In genomic region chr16:76583466-76583865, GRCh38 we compare ENCODE assay signal across 12 cellular contexts.
DNase-seq lines count a peak whose midpoint lies in the region; ATAC-seq and TF ChIP-seq lines count a peak whose summit lies in the region.
"Had no signal": no experiment of that assay in that cellular context is flagged by ENCODE, and none has a peak within 500 bp of the region (broad histone marks: within the 10 kb centered on the region; RNA-seq: fewer than 3 reads in every experiment).

No MANE protein-coding gene starts in this region.

- no peak overlapping the region for H3K9ac ChIP-seq in endocrine pancreas (ENCODE audit: control insufficient read depth, insufficient read depth, low read length)

- H3K9me3 ChIP-seq in endocrine pancreas (ENCODE audit: control insufficient read depth, low read length) = no peaks in the 10 kb centered on the region
- H3K9me3 ChIP-seq in thyroid gland = no peaks in the 10 kb centered on the region
- H3K9me3 ChIP-seq: A549 had no signal

- H3K4me1 ChIP-seq in endocrine pancreas (ENCODE audit: control insufficient read depth, insufficient read depth, low read length) (no peaks in the 10 kb centered on the region), thyroid gland (no peaks in the 10 kb centered on the region)
- H3K4me1 ChIP-seq: A549, SJSA1 had no signal

- peak; percentile 27 for ATAC-seq in Right ventricle myocardium superior (ENCODE audit: poor library complexity)
- ATAC-seq: A549, GM23338 had no signal

- no peaks in the 10 kb centered on the region for H3K36me3 ChIP-seq in endocrine pancreas (ENCODE audit: control insufficient read depth, insufficient read depth, low read length)
- H3K36me3 ChIP-seq in thyroid gland = no peaks in the 10 kb centered on the region
- H3K36me3 ChIP-seq: SJSA1 had no signal

- H3K27me3 ChIP-seq in endocrine pancreas (ENCODE audit: control insufficient read depth, insufficient read depth, low read length) = no peaks in the 10 kb centered on the region
- no peaks in the 10 kb centered on the region for H3K27me3 ChIP-seq in thyroid gland
- H3K27me3 ChIP-seq: SJSA1 had no signal

- WGBS in thyroid gland, 2 donors = 44 to 50% methylated on average over 6 of the region's 6 CpGs

- no peak for TF ChIP-seq POLR2A in thyroid gland (IDR thresholded peaks at IDR 0.05)

- DNase-seq in Right ventricle myocardium superior (peak; percentile 42), cardiac septum (ENCODE audit: low spot score) (no peak), NCI-H748 (lab: John Stamatoyannopoulos, UW; ENCODE audit: unreplicated experiment) (peak; percentile 93), thyroid gland (peak; percentile 2 to 8), AML-193 (lab: John Stamatoyannopoulos, UW) (no peak), NCI-H226 (no peak)
- no peak for DNase-seq in activated CD4-positive, alpha-beta T cell treated with anti-CD3 and anti-CD28 coated beads, Interleukin-2, amount 50 U/mL, for 48 hours
- DNase-seq: activated CD4-positive, alpha-beta T cell treated with anti-CD3 and anti-CD28 coated beads for 4 hours had no signal

- intact Hi-C loops in Right ventricle myocardium superior (cut with DNase I) = no loop called here
- intact Hi-C loops in cardiac septum (cut with DNase I) = no loop called here
- intact Hi-C loops in thyroid gland (cut with DNase I) = no loop called here

- TF ChIP-seq CTCF in thyroid gland (IDR thresholded peaks at IDR 0.05) = no peak

- no peak overlapping the region for H3K27ac ChIP-seq in thyroid gland
- H3K27ac ChIP-seq: A549, SJSA1 had no signal

- H3K4me3 ChIP-seq in endocrine pancreas (ENCODE audit: control insufficient read depth, insufficient read depth, low read length) (peak overlapping the region; percentile 73), thyroid gland (replicated peaks in 1 of 3) (no peak overlapping the region)
- H3K4me3 ChIP-seq: A549, GM23338, SJSA1 had no signal

Comparison
In these comparisons a context has a peak if more than half of its experiments do, and no peak if none do; other contexts are left out.
1. DNase-seq: peak in Right ventricle myocardium superior (single experiment), NCI-H748 (single experiment) and thyroid gland (2 of 2); none in cardiac septum (single experiment), AML-193 (0 of 2), NCI-H226 (single experiment) and activated CD4-positive, alpha-beta T cell treated with anti-CD3 and anti-CD28 coated beads, Interleukin-2, amount 50 U/mL, for 48 hours (0 of 2).